In the genomic region with DNA sequence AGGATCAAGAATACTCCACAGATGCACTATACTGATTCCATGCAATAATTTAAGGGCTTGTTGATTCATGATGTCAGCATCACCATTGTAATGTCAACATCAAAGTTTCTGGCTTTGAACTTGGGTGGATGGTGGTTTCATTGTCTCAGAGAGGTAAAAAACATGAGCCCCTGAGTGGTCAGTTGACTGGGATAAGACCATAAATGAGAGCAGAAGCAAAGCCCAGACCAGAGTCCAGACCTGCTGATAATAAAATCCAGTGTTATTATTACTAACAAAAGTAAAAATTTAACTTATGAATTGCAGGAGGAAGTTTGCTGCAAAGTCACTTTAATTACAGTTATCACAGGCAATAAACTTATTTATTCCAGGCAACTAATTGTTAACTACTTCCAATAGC, we compare ENCODE assay signal across 10 cellular contexts.
"Had no signal": no experiment of that assay in that cellular context is flagged by ENCODE, and none has a peak within 500 bp of the region (broad histone marks: within the 10 kb centered on the region; RNA-seq: fewer than 3 reads in every experiment).

No MANE protein-coding gene starts in this region.

- H2AFZ ChIP-seq: GM23248 had no signal

- H3K4me1 ChIP-seq: HAP-1 had no signal

- H3K4me3 Mint-ChIP-seq: HFFc6 had no signal

- H3K27ac Mint-ChIP-seq: HFFc6 had no signal

- H3K36me3 ChIP-seq: HAP-1 had no signal

- H3K4me3 ChIP-seq: GM23248, HAP-1, K562 had no signal

- FAIRE-seq: HepG2, K562 had no signal

- DNase-seq: GM23248, GOT3, H7, HFFc6, IMR-90 had no signal

- H3K9me3 ChIP-seq: HAP-1 had no signal

- ATAC-seq: HCT116, HepG2, K562 had no signal

- H3K27ac ChIP-seq: GM23248, HL-60 had no signal
